1 cellular context compared by ENCODE assay signal in the genomic region with DNA sequence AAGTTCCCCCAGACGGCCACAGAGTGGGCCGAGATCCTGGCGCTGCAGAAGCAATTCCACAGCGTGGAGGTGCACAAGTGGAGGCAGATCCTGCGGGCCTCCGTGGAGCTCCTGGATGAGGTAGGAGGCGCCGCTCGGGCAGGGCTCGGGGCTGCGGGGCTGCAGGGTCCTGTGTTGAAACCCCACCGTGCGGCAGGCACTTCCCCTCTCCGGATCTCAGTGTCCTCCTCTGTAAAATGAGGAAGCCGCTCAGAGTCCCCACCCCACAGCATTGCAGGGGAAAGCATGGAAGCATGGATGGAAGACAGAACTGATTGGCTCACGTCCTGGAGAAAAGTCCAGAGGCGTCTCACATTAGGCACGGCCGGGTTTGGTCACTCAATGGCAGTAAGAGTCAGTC.
A peak's percentile ranks its signal among the peaks of the same experiment; 100 is the strongest.
TF ChIP-seq lines count a peak whose summit lies in the region.

No MANE protein-coding gene starts in this region.

TF ChIP-seq in HepG2, 621 proteins besides CTCF, POLR2A, EP300 and RAD21:
- TF ChIP-seq AGO2 (optimal IDR thresholded peaks at IDR 0.05; ENCODE audit: low read depth, low read length), result peak; percentile 55
- TF ChIP-seq MAFG (CRISPR knock-in tag; IDR thresholded peaks at IDR 0.05), result no peak
